Comparison of ENCODE assay signal across 1 cellular context in genomic region chr1:212158912-212159796, GRCh38.
TF ChIP-seq lines count a peak whose summit lies in the region.

No MANE protein-coding gene starts in this region.

TF ChIP-seq in K562, 482 proteins besides CTCF, POLR2A, EP300 and RAD21 (continued from another document and continues in another):
- TF ChIP-seq ZEB2 (IDR thresholded peaks at IDR 0.05) (no peak), SMC3 (conservative IDR thresholded peaks at IDR 0.05; ENCODE audit: insufficient read depth, low read depth, low read length) (no peak), ZNF445 (CRISPR knock-in tag; IDR thresholded peaks at IDR 0.05; ENCODE audit: low read depth) (no peak), ELK1 (CRISPR knock-in tag; IDR thresholded peaks at IDR 0.05) (no peak), THRAP3 (IDR thresholded peaks at IDR 0.05; ENCODE audit: borderline replicate concordance) (no peak), PURB (CRISPR knock-in tag; IDR thresholded peaks at IDR 0.05; ENCODE audit: low read depth) (no peak), THRA (IDR thresholded peaks at IDR 0.05) (no peak), ZNF639 (CRISPR knock-in tag; conservative IDR thresholded peaks at IDR 0.05 in 1 of 2, IDR thresholded peaks at IDR 0.05 in 1 of 2) (no peak), MITF (IDR thresholded peaks at IDR 0.05) (no peak), ZNF282 (CRISPR knock-in tag; IDR thresholded peaks at IDR 0.05) (no peak), ZNF764 (CRISPR knock-in tag; IDR thresholded peaks at IDR 0.05; ENCODE audit: low read depth) (no peak), IRF9 (tag; IDR thresholded peaks at IDR 0.05) (no peak), ZBTB5 (IDR thresholded peaks at IDR 0.05) (no peak), ZNF507 (tag; conservative IDR thresholded peaks at IDR 0.05) (no peak), GTF2B (IDR thresholded peaks at IDR 0.05; ENCODE audit: extremely low read depth, insufficient read length) (no peak), ZNF408 (CRISPR knock-in tag; IDR thresholded peaks at IDR 0.05; ENCODE audit: low read depth) (no peak), ZHX1 (conservative IDR thresholded peaks at IDR 0.05; ENCODE audit: low read length) (no peak), ZC3H11A (IDR thresholded peaks at IDR 0.05; ENCODE audit: low read depth, low read length) (no peak), MYBL2 (IDR thresholded peaks at IDR 0.05; ENCODE audit: low read depth) (no peak), MYBL2 (CRISPR knock-in tag; IDR thresholded peaks at IDR 0.05; ENCODE audit: borderline replicate concordance) (no peak), NFATC3 (IDR thresholded peaks at IDR 0.05) (no peak), PREB (CRISPR knock-in tag; IDR thresholded peaks at IDR 0.05) (no peak), ZNF76 (CRISPR knock-in tag; IDR thresholded peaks at IDR 0.05; ENCODE audit: borderline replicate concordance) (no peak), CUX1 (CRISPR knock-in tag; IDR thresholded peaks at IDR 0.05) (peak; percentile 62; the same call in 1 of the 2 replicates), SFPQ (IDR thresholded peaks at IDR 0.05; ENCODE audit: low read depth, low read length) (no peak), ATF7 (IDR thresholded peaks at IDR 0.05) (no peak), PCBP2 (IDR thresholded peaks at IDR 0.05; ENCODE audit: low read depth, low read length, poor library complexity, severe bottlenecking) (no peak), XRCC5 (IDR thresholded peaks at IDR 0.05; ENCODE audit: low read depth, low read length) (no peak), CHCHD3 (CRISPR knock-in tag; IDR thresholded peaks at IDR 0.05) (no peak), USF2 (CRISPR knock-in tag; IDR thresholded peaks at IDR 0.05) (no peak), ZBTB12 (CRISPR knock-in tag; IDR thresholded peaks at IDR 0.05) (no peak)
